Comparison of ENCODE assay signal across 1 cellular context in the genomic region with DNA sequence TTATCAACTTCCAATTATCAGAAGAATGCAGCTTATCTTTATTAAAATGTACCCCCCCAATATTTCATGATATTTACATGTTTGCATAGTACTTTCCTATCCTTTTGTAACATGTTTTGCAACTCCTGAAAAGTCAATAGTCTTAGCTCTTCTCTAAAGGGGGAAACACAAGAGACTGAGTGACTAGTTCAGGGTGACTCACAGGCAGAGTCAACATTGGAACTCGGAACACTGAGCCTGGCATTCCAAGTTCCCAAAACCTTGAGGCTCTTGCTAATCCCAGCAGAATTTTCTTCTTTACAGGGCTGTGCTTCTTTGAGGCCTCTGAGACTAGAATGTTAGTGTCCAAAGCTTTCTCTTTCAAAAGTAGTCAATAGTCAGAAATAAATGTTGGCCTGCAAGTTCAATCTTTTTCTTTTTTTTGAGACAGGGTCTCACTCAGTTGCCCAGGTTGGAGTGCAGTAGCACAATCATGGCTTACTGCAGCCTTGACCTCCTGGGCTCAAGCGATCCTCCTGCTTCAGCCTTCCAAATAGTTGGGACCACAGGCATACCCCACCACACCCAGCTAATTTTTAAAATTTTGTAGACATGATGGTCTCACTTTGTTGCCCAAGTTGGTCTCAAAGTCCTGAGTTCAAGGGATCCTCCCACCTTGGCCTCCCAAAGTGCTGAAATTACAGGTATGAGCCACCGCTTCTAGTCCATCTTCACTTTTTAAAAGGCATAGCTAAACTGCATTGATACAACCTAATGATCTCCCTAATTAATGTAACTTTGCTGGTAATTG.
TF ChIP-seq lines count a peak whose summit lies in the region.

No MANE protein-coding gene starts in this region.

TF ChIP-seq in HepG2, 621 proteins besides CTCF, POLR2A, EP300 and RAD21 (continued from another document):
- TF ChIP-seq ZBTB33 (CRISPR knock-in tag; IDR thresholded peaks at IDR 0.05) = no peak
- peak; percentile 96 for TF ChIP-seq PITX1 (CRISPR knock-in tag; IDR thresholded peaks at IDR 0.05)
- TF ChIP-seq ZSCAN9 (CRISPR knock-in tag; IDR thresholded peaks at IDR 0.05; ENCODE audit: borderline replicate concordance) = peak; percentile 85; the same call in 1 of the 2 replicates
- no peak for TF ChIP-seq FUBP1 (CRISPR knock-in tag; IDR thresholded peaks at IDR 0.05; ENCODE audit: borderline replicate concordance)
- no peak for TF ChIP-seq ZNF256 (CRISPR knock-in tag; conservative IDR thresholded peaks at IDR 0.05)
- peak; percentile 38; the same call in 1 of the 2 replicates for TF ChIP-seq ZBTB39 (CRISPR knock-in tag; IDR thresholded peaks at IDR 0.05)
- TF ChIP-seq ZNF354B (CRISPR knock-in tag; IDR thresholded peaks at IDR 0.05) = no peak
- TF ChIP-seq MZF1 (CRISPR knock-in tag; IDR thresholded peaks at IDR 0.05; ENCODE audit: borderline replicate concordance) = no peak
- peak; percentile 94 for TF ChIP-seq SSRP1 (CRISPR knock-in tag; IDR thresholded peaks at IDR 0.05)
- TF ChIP-seq ZNF850 (CRISPR knock-in tag; conservative IDR thresholded peaks at IDR 0.05) = no peak
- TF ChIP-seq ZNF709 (CRISPR knock-in tag; IDR thresholded peaks at IDR 0.05) = no peak
- no peak for TF ChIP-seq RFXAP (CRISPR knock-in tag; IDR thresholded peaks at IDR 0.05; ENCODE audit: borderline replicate concordance)
- TF ChIP-seq MYNN (CRISPR knock-in tag; IDR thresholded peaks at IDR 0.05; ENCODE audit: low read depth) = no peak
- no peak for TF ChIP-seq ZNF597 (CRISPR knock-in tag; IDR thresholded peaks at IDR 0.05)
- TF ChIP-seq, protein P1, sequence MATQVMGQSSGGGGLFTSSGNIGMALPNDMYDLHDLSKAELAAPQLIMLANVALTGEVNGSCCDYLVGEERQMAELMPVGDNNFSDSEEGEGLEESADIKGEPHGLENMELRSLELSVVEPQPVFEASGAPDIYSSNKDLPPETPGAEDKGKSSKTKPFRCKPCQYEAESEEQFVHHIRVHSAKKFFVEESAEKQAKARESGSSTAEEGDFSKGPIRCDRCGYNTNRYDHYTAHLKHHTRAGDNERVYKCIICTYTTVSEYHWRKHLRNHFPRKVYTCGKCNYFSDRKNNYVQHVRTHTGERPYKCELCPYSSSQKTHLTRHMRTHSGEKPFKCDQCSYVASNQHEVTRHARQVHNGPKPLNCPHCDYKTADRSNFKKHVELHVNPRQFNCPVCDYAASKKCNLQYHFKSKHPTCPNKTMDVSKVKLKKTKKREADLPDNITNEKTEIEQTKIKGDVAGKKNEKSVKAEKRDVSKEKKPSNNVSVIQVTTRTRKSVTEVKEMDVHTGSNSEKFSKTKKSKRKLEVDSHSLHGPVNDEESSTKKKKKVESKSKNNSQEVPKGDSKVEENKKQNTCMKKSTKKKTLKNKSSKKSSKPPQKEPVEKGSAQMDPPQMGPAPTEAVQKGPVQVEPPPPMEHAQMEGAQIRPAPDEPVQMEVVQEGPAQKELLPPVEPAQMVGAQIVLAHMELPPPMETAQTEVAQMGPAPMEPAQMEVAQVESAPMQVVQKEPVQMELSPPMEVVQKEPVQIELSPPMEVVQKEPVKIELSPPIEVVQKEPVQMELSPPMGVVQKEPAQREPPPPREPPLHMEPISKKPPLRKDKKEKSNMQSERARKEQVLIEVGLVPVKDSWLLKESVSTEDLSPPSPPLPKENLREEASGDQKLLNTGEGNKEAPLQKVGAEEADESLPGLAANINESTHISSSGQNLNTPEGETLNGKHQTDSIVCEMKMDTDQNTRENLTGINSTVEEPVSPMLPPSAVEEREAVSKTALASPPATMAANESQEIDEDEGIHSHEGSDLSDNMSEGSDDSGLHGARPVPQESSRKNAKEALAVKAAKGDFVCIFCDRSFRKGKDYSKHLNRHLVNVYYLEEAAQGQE (IDR thresholded peaks at IDR 0.05; ENCODE audit: borderline replicate concordance in 1 of 2, low read depth in 1 of 2, low read length in 2 of 2) = 0 out of 4 replicates have a peak, but pooled peaks of 1 of the 2 experiments have one; percentile 30
- no peak for TF ChIP-seq POLR2AphosphoS5 (IDR thresholded peaks at IDR 0.05; ENCODE audit: low read depth, low read length)
- TF ChIP-seq ZNF790 (CRISPR knock-in tag; IDR thresholded peaks at IDR 0.05; ENCODE audit: borderline replicate concordance) = no peak
- no peak for TF ChIP-seq TMF1 (CRISPR knock-in tag; IDR thresholded peaks at IDR 0.05; ENCODE audit: low read depth)
- TF ChIP-seq ZNF644 (CRISPR knock-in tag; IDR thresholded peaks at IDR 0.05; ENCODE audit: low read depth) = peak; percentile 53; the same call in 1 of the 2 replicates
- TF ChIP-seq HES4 (CRISPR knock-in tag; IDR thresholded peaks at IDR 0.05; ENCODE audit: borderline replicate concordance) = no peak
- no peak for TF ChIP-seq ZNF24 (IDR thresholded peaks at IDR 0.05)
- peak; percentile 77 for TF ChIP-seq PPARG (CRISPR knock-in tag; conservative IDR thresholded peaks at IDR 0.05)
- peak; percentile 99 for TF ChIP-seq JUNB (CRISPR knock-in tag; IDR thresholded peaks at IDR 0.05; ENCODE audit: borderline replicate concordance)
- TF ChIP-seq GABPB1 (CRISPR knock-in tag; IDR thresholded peaks at IDR 0.05) = peak; percentile 27; the same call in 1 of the 2 replicates
- TF ChIP-seq ZNF337 (CRISPR knock-in tag; IDR thresholded peaks at IDR 0.05; ENCODE audit: borderline replicate concordance, low read depth) = peak; percentile 78; the same call in 1 of the 2 replicates
- TF ChIP-seq ZMYM4 (CRISPR knock-in tag; IDR thresholded peaks at IDR 0.05) = peak; percentile 54
- peak; percentile 26; the same call in 1 of the 2 replicates for TF ChIP-seq ATM (IDR thresholded peaks at IDR 0.05; ENCODE audit: borderline replicate concordance)
- TF ChIP-seq GTF3A (CRISPR knock-in tag; conservative IDR thresholded peaks at IDR 0.05) = no peak
